Comparison of ENCODE assay signal across 16 cellular contexts in the genomic region with DNA sequence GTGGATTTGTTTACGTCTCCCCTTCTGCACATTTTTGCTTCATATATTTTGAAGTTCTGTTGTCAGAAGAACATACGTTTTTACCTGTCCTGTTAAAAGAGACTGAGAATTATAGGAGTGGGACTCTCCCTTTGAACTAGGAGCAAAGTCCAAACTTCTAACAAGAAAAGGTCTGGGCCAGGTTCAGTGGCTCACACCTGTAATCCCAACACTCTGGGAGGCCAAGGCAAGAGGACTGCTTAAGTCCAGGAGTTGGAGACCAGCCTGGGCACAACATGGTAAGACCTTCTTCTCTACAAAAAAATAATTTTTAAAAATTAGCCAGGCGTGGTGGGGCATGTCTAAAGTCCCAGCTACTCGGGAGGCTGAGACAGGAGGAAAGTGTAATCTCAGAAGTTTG. TPM values are rescaled to one million over a fixed set of nuclear protein-coding genes. Genes with fewer than 3 reads are reported as not detected.
DNase-seq lines count a peak whose midpoint lies in the region; ATAC-seq and TF ChIP-seq lines count a peak whose summit lies in the region.
"Had no signal": no experiment of that assay in that cellular context is flagged by ENCODE, and none has a peak within 500 bp of the region (broad histone marks: within the 10 kb centered on the region; RNA-seq: fewer than 3 reads in every experiment).

No MANE protein-coding gene starts in this region.

- DNase-seq in activated CD4-positive, alpha-beta T cell treated with anti-CD3 and anti-CD28 coated beads, Interleukin-2, amount 10 ng/mL, durations not matched to agents 24 days and 14 days = peak; percentile 16
- DNase-seq in activated CD4-positive, alpha-beta T cell treated with anti-CD3 and anti-CD28 coated beads, Interleukin-2, amount 50 U/mL, for 48 hours = no peak
- DNase-seq in left colon = no peak
- no peak for DNase-seq in progenitor cell of endocrine pancreas (ENCODE audit: low spot score, unreplicated experiment)
- no peak for DNase-seq in activated gamma-delta T cell treated with Interleukin-2 at 50 U/mL for 16 hours
- no peak for DNase-seq in activated T-helper 1 cell treated with anti-CD3 and anti-CD28 coated beads, Interleukin-12 subunit alpha, Interleukin-12 subunit beta, Interleukin-2, Interleukin-4 antibody, amounts not matched to agents 30 ng/mL and 10 ng/mL and 1 ng/mL, durations not matched to agents 14 hours and 24 hours and 36 hours (ENCODE audit: low spot score)
- DNase-seq: CD4-positive, CD25-positive, alpha-beta regulatory T cell; CD8-positive, alpha-beta T cell; DMS153; DND-41; GDM1; H9 had no signal

- peaks cover 3% of the 10 kb centered on the region for H3K36me3 Mint-ChIP-seq in activated CD4-positive, alpha-beta T cell treated with anti-CD3 and anti-CD28 coated beads, Interleukin-2, amount 10 ng/mL, durations not matched to agents 24 days and 14 days (ENCODE audit: low read depth)
- H3K36me3 Mint-ChIP-seq in progenitor cell of endocrine pancreas (ENCODE audit: insufficient read depth) = peaks cover 8% of the 10 kb centered on the region
- H3K36me3 Mint-ChIP-seq in activated T-helper 1 cell treated with anti-CD3 and anti-CD28 coated beads, Interleukin-12 subunit alpha, Interleukin-12 subunit beta, Interleukin-2, Interleukin-4 antibody, amounts not matched to agents 30 ng/mL and 10 ng/mL and 1 ng/mL, durations not matched to agents 14 hours and 24 hours and 36 hours (ENCODE audit: low read depth) = peaks cover 6% of the 10 kb centered on the region

- no peak overlapping the region for H3K27ac Mint-ChIP-seq in activated CD4-positive, alpha-beta T cell treated with anti-CD3 and anti-CD28 coated beads, Interleukin-2, amount 10 ng/mL, durations not matched to agents 24 days and 14 days
- H3K27ac Mint-ChIP-seq in progenitor cell of endocrine pancreas = peak overlapping the region; percentile 49
- no peak overlapping the region for H3K27ac Mint-ChIP-seq in activated T-helper 1 cell treated with anti-CD3 and anti-CD28 coated beads, Interleukin-12 subunit alpha, Interleukin-12 subunit beta, Interleukin-2, Interleukin-4 antibody, amounts not matched to agents 30 ng/mL and 10 ng/mL and 1 ng/mL, durations not matched to agents 14 hours and 24 hours and 36 hours
- H3K27ac Mint-ChIP-seq: B cell; CD4-positive, CD25-positive, alpha-beta regulatory T cell; CD8-positive, alpha-beta T cell; GM23338; H9 had no signal

- no peak overlapping the region for H3K4me3 Mint-ChIP-seq in activated CD4-positive, alpha-beta T cell treated with anti-CD3 and anti-CD28 coated beads, Interleukin-2, amount 10 ng/mL, durations not matched to agents 24 days and 14 days
- no peak overlapping the region for H3K4me3 Mint-ChIP-seq in progenitor cell of endocrine pancreas (ENCODE audit: low read depth)
- H3K4me3 Mint-ChIP-seq in activated T-helper 1 cell treated with anti-CD3 and anti-CD28 coated beads, Interleukin-12 subunit alpha, Interleukin-12 subunit beta, Interleukin-2, Interleukin-4 antibody, amounts not matched to agents 30 ng/mL and 10 ng/mL and 1 ng/mL, durations not matched to agents 14 hours and 24 hours and 36 hours = no peak overlapping the region
- H3K4me3 Mint-ChIP-seq: B cell; CD4-positive, CD25-positive, alpha-beta regulatory T cell; CD8-positive, alpha-beta T cell; GM23338; H9 had no signal

- peaks cover 19% of the 10 kb centered on the region for H3K4me1 Mint-ChIP-seq in activated CD4-positive, alpha-beta T cell treated with anti-CD3 and anti-CD28 coated beads, Interleukin-2, amount 10 ng/mL, durations not matched to agents 24 days and 14 days
- peaks cover 6% of the 10 kb centered on the region for H3K4me1 Mint-ChIP-seq in progenitor cell of endocrine pancreas (ENCODE audit: low read depth)
- H3K4me1 Mint-ChIP-seq in activated T-helper 1 cell treated with anti-CD3 and anti-CD28 coated beads, Interleukin-12 subunit alpha, Interleukin-12 subunit beta, Interleukin-2, Interleukin-4 antibody, amounts not matched to agents 30 ng/mL and 10 ng/mL and 1 ng/mL, durations not matched to agents 14 hours and 24 hours and 36 hours (ENCODE audit: low read depth) = peaks cover 10% of the 10 kb centered on the region
- H3K4me1 Mint-ChIP-seq: GM23338, H9 had no signal

- H3K27me3 Mint-ChIP-seq in activated CD4-positive, alpha-beta T cell treated with anti-CD3 and anti-CD28 coated beads, Interleukin-2, amount 10 ng/mL, durations not matched to agents 24 days and 14 days = no peaks in the 10 kb centered on the region
- H3K27me3 Mint-ChIP-seq in progenitor cell of endocrine pancreas = no peaks in the 10 kb centered on the region
- no peaks in the 10 kb centered on the region for H3K27me3 Mint-ChIP-seq in activated T-helper 1 cell treated with anti-CD3 and anti-CD28 coated beads, Interleukin-12 subunit alpha, Interleukin-12 subunit beta, Interleukin-2, Interleukin-4 antibody, amounts not matched to agents 30 ng/mL and 10 ng/mL and 1 ng/mL, durations not matched to agents 14 hours and 24 hours and 36 hours (ENCODE audit: insufficient read depth)
- H3K27me3 Mint-ChIP-seq: B cell; CD4-positive, CD25-positive, alpha-beta regulatory T cell had no signal

- TF ChIP-seq CTCF in progenitor cell of endocrine pancreas (IDR thresholded peaks at IDR 0.05; ENCODE audit: unreplicated experiment) = no peak

- no peaks in the 10 kb centered on the region for H3K9me3 Mint-ChIP-seq in activated CD4-positive, alpha-beta T cell treated with anti-CD3 and anti-CD28 coated beads, Interleukin-2, amount 10 ng/mL, durations not matched to agents 24 days and 14 days
- peaks cover 4% of the 10 kb centered on the region for H3K9me3 Mint-ChIP-seq in progenitor cell of endocrine pancreas (ENCODE audit: low read depth)
- no peaks in the 10 kb centered on the region for H3K9me3 Mint-ChIP-seq in activated T-helper 1 cell treated with anti-CD3 and anti-CD28 coated beads, Interleukin-12 subunit alpha, Interleukin-12 subunit beta, Interleukin-2, Interleukin-4 antibody, amounts not matched to agents 30 ng/mL and 10 ng/mL and 1 ng/mL, durations not matched to agents 14 hours and 24 hours and 36 hours
- H3K9me3 Mint-ChIP-seq: CD4-positive, CD25-positive, alpha-beta regulatory T cell; CD8-positive, alpha-beta T cell; GM23338; H9 had no signal

- intact Hi-C loops in activated CD4-positive, alpha-beta T cell treated with anti-CD3 and anti-CD28 coated beads, Interleukin-2, amount 10 ng/mL, durations not matched to agents 24 days and 14 days (cut with micrococcal nuclease) = no loop called here
- intact Hi-C loops in left colon (cut with DNase I, micrococcal nuclease) = no loop called here
- intact Hi-C loops in activated T-helper 1 cell treated with anti-CD3 and anti-CD28 coated beads, Interleukin-12 subunit alpha, Interleukin-12 subunit beta, Interleukin-2, Interleukin-4 antibody, amounts not matched to agents 30 ng/mL and 10 ng/mL and 1 ng/mL, durations not matched to agents 14 hours and 24 hours and 36 hours (cut with micrococcal nuclease) = no loop called here

- peak; percentile 77 for ATAC-seq in left colon
- ATAC-seq: CD8-positive, alpha-beta T cell; GM12878; GM23338; HCT116 had no signal

RNA-seq across cellular contexts. Expression of gene LIN54, which starts 15.8 kb away (rescaled TPM):
- total RNA-seq in activated CD4-positive, alpha-beta T cell treated with anti-CD3 and anti-CD28 coated beads, Interleukin-2, amount 10 ng/mL, durations not matched to agents 24 days and 14 days = 25.4 and 28.8 TPM in 2 replicates
- total RNA-seq in left colon (10 to 100 TPM; 13.5 to 15.6 TPM), progenitor cell of endocrine pancreas (19.3 and 19.6 TPM in 2 replicates)
- 26.6 and 29.3 TPM in 2 replicates for total RNA-seq in activated T-helper 1 cell treated with anti-CD3 and anti-CD28 coated beads, Interleukin-12 subunit alpha, Interleukin-12 subunit beta, Interleukin-2, Interleukin-4 antibody, amounts not matched to agents 30 ng/mL and 10 ng/mL and 1 ng/mL, durations not matched to agents 14 hours and 24 hours and 36 hours

RNA-seq across cellular contexts. Expression of gene COPS4, which starts 40.1 kb away (rescaled TPM):
- total RNA-seq in activated CD4-positive, alpha-beta T cell treated with anti-CD3 and anti-CD28 coated beads, Interleukin-2, amount 10 ng/mL, durations not matched to agents 24 days and 14 days = 36.5 and 37.5 TPM in 2 replicates
- total RNA-seq in left colon = 10 to 100 TPM; 22.9 to 23.7 TPM
- 36.4 and 42.7 TPM in 2 replicates for total RNA-seq in progenitor cell of endocrine pancreas
- total RNA-seq in activated T-helper 1 cell treated with anti-CD3 and anti-CD28 coated beads, Interleukin-12 subunit alpha, Interleukin-12 subunit beta, Interleukin-2, Interleukin-4 antibody, amounts not matched to agents 30 ng/mL and 10 ng/mL and 1 ng/mL, durations not matched to agents 14 hours and 24 hours and 36 hours = 35.8 and 38.8 TPM in 2 replicates
